1 cellular context compared by ENCODE assay signal in the genomic region with DNA sequence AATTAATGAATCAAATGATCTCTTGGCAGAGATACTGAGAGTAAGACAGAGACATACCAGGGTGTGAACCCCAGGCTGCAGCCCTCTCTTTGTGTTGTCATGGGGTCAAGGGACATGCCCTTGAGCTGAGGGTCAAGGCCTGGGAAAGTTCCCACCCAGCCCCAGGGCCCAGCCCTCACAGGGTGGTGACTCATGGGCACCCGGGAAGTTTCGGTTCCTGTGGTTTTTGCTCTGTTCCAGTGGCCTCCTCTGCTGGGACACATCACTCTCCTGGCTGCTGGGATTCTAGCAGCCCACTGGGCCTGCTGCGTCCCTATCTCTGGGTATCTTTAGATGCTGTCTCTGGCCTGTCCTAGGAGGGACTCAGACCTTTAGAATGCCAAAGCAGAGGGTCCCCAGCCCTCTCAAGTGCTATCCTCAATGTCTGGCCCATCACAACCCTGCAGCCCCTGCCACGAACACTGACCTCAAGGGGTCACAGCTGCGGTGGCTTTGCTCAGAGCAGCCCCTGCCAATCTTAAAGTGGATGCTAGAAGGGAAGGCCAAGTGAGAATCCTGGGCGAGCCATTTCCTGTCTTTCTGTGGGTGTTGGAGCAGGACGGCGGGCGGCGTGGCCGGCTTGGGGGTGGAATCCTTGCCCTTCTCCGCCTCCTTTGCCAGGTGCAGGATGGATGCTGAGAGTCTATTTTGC.
TF ChIP-seq lines count a peak whose summit lies in the region.

No MANE protein-coding gene starts in this region.

TF ChIP-seq in HepG2, 621 proteins besides CTCF, POLR2A, EP300 and RAD21 (continued from another document):
- TF ChIP-seq, protein P1, sequence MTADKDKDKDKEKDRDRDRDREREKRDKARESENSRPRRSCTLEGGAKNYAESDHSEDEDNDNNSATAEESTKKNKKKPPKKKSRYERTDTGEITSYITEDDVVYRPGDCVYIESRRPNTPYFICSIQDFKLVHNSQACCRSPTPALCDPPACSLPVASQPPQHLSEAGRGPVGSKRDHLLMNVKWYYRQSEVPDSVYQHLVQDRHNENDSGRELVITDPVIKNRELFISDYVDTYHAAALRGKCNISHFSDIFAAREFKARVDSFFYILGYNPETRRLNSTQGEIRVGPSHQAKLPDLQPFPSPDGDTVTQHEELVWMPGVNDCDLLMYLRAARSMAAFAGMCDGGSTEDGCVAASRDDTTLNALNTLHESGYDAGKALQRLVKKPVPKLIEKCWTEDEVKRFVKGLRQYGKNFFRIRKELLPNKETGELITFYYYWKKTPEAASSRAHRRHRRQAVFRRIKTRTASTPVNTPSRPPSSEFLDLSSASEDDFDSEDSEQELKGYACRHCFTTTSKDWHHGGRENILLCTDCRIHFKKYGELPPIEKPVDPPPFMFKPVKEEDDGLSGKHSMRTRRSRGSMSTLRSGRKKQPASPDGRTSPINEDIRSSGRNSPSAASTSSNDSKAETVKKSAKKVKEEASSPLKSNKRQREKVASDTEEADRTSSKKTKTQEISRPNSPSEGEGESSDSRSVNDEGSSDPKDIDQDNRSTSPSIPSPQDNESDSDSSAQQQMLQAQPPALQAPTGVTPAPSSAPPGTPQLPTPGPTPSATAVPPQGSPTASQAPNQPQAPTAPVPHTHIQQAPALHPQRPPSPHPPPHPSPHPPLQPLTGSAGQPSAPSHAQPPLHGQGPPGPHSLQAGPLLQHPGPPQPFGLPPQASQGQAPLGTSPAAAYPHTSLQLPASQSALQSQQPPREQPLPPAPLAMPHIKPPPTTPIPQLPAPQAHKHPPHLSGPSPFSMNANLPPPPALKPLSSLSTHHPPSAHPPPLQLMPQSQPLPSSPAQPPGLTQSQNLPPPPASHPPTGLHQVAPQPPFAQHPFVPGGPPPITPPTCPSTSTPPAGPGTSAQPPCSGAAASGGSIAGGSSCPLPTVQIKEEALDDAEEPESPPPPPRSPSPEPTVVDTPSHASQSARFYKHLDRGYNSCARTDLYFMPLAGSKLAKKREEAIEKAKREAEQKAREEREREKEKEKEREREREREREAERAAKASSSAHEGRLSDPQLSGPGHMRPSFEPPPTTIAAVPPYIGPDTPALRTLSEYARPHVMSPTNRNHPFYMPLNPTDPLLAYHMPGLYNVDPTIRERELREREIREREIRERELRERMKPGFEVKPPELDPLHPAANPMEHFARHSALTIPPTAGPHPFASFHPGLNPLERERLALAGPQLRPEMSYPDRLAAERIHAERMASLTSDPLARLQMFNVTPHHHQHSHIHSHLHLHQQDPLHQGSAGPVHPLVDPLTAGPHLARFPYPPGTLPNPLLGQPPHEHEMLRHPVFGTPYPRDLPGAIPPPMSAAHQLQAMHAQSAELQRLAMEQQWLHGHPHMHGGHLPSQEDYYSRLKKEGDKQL (CRISPR knock-in tag; IDR thresholded peaks at IDR 0.05; ENCODE audit: low read depth): no peak
